Comparison of ENCODE assay signal across 14 cellular contexts in the genomic region with DNA sequence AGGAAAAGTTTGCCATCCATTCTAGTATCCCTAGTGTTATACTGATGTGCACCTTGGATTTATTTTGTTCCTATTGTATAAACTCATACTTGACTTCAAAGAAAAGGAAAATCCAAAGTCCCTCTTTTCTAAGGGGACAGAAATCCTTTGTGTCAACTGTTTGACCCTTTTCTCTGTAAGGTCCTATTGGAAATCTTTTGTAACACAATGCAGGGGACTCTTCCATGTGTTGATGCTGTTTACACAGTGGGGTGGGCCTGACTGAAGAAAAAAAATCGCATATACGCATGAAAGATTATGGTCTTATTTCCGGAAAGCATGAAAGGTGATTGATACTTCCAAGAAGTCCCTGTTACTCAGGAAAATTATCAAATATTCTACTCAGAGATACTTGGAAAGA. TPM values are rescaled to one million over a fixed set of nuclear protein-coding genes. Genes with fewer than 3 reads are reported as not detected.
DNase-seq lines count a peak whose midpoint lies in the region; ATAC-seq and TF ChIP-seq lines count a peak whose summit lies in the region.
"Had no signal": no experiment of that assay in that cellular context is flagged by ENCODE, and none has a peak within 500 bp of the region (broad histone marks: within the 10 kb centered on the region; RNA-seq: fewer than 3 reads in every experiment).

No MANE protein-coding gene starts in this region.

- no peak overlapping the region for H3K9ac ChIP-seq in SK-N-MC (ENCODE audit: insufficient read length)
- H3K9ac ChIP-seq in iPS-15b (ENCODE audit: low read depth, low read length) = no peak overlapping the region

- no peak for DNase-seq in cardiac muscle cell (ENCODE audit: low read depth in 1 of 2, low spot score in 1 of 2)
- no peak for DNase-seq in left ventricle myocardium superior
- no peak for DNase-seq in SK-N-MC (ENCODE audit: low read depth, low spot score)
- DNase-seq in sigmoid colon = no peak
- no peak for DNase-seq in GM03348 (ENCODE audit: low spot score)
- DNase-seq: activated naive CD4-positive, alpha-beta T cell treated with anti-CD3 and anti-CD28 coated beads, Interleukin-2, amount 50 U/mL, for 16 hours; NCI-H1436; PC-9; stimulated activated naive CD8-positive, alpha-beta T cell treated with anti-CD3 and anti-CD28 coated beads, Interleukin-15, Interleukin-2, amounts not matched to agents 100 U/mL and 50 U/mL, for 24 hours had no signal

- H3K27me3 ChIP-seq in cardiac muscle cell (no peaks in the 10 kb centered on the region), iPS-15b (ENCODE audit: control insufficient read depth, insufficient read depth, low read length) (no peaks in the 10 kb centered on the region), sigmoid colon (peaks cover 0 to 87% (median 34%) of the 10 kb centered on the region in 3 donors)

- TF ChIP-seq CTCF in cardiac muscle cell (IDR thresholded peaks at IDR 0.05; ENCODE audit: low read depth, low read length) (no peak), sigmoid colon (IDR thresholded peaks at IDR 0.05) (no peak)

- H3K4me3 ChIP-seq in cardiac muscle cell = peak overlapping the region; percentile 90
- peak overlapping the region; percentile 87 for H3K4me3 ChIP-seq in SK-N-MC
- H3K4me3 ChIP-seq in iPS-15b (ENCODE audit: low read depth, low read length) = peak overlapping the region; percentile 83
- peak overlapping the region in 1 of 4 donors; percentile 51 for H3K4me3 ChIP-seq in sigmoid colon
- H3K4me3 ChIP-seq: PC-9 had no signal

- intact Hi-C loops in left ventricle myocardium superior (cut with micrococcal nuclease) = no loop called here
- intact Hi-C loops in sigmoid colon (cut with DNase I) = loop anchor here (5.0 kb wide), 3 partner anchors 92 to 1118 kb away; no protein-coding TSS in a partner anchor

- no peak for TF ChIP-seq EP300 in sigmoid colon (IDR thresholded peaks at IDR 0.05)

- no peak for ATAC-seq in left ventricle myocardium superior
- ATAC-seq in GM19452 (IDR thresholded peaks at IDR 0.05; ENCODE audit: unreplicated experiment) = no peak
- no peak for ATAC-seq in GM21786 (IDR thresholded peaks at IDR 0.05; ENCODE audit: unreplicated experiment)
- ATAC-seq: left lobe of liver; stimulated activated naive CD8-positive, alpha-beta T cell treated with anti-CD3 and anti-CD28 coated beads, Interleukin-15, Interleukin-2, amounts not matched to agents 100 U/mL and 50 U/mL, for 24 hours had no signal

- H3K36me3 ChIP-seq in cardiac muscle cell = no peaks in the 10 kb centered on the region
- no peaks in the 10 kb centered on the region for H3K36me3 ChIP-seq in SK-N-MC (ENCODE audit: insufficient read depth, low read length)
- H3K36me3 ChIP-seq in iPS-15b (ENCODE audit: control insufficient read depth, insufficient read depth, low read length) = no peaks in the 10 kb centered on the region
- no peaks in the 10 kb centered on the region for H3K36me3 ChIP-seq in sigmoid colon
- H3K36me3 ChIP-seq: neutrophil had no signal

- H3K9me3 ChIP-seq in cardiac muscle cell (ENCODE audit: low read depth) (no peaks in the 10 kb centered on the region), SK-N-MC (ENCODE audit: low read depth, low read length) (no peaks in the 10 kb centered on the region), iPS-15b (ENCODE audit: control insufficient read depth, insufficient read depth, low read length) (no peaks in the 10 kb centered on the region), sigmoid colon (no peaks in the 10 kb centered on the region)
- H3K9me3 ChIP-seq: neutrophil had no signal

- H3K27ac ChIP-seq in cardiac muscle cell = peak overlapping the region; percentile 78
- H3K27ac ChIP-seq in SK-N-MC = no peak overlapping the region
- peak overlapping the region in 3 of 4 donors; percentile 65 to 72 (median 66) for H3K27ac ChIP-seq in sigmoid colon
- H3K27ac ChIP-seq: neutrophil, PC-9 had no signal

- TF ChIP-seq POLR2A in sigmoid colon (IDR thresholded peaks at IDR 0.05) = no peak

- 15 to 37% methylated on average over 3 of the region's 3 CpGs for WGBS in sigmoid colon, 2 donors

- H3K4me1 ChIP-seq in cardiac muscle cell (ENCODE audit: low read depth) (peaks cover 9% of the 10 kb centered on the region), iPS-15b (ENCODE audit: control insufficient read depth, insufficient read depth, low read length) (peaks cover 32% of the 10 kb centered on the region), sigmoid colon (peaks cover 0 to 40% (median 33%) of the 10 kb centered on the region in 4 donors)

RNA-seq across cellular contexts. Expression of a gene that starts 1.0 kb away (rescaled TPM):
- total RNA-seq in cardiac muscle cell = 414 and 618 TPM in 2 replicates
- polyA plus RNA-seq in cardiac muscle cell = 184 and 273 TPM in 2 replicates
- total RNA-seq in left ventricle myocardium superior = 16.9 TPM
- total RNA-seq in sigmoid colon = 100 to 1,000 TPM in 1 of 4 donors, 10 to 100 TPM in 3; 37.5 to 115 (median 56.5) TPM
- 1 to 10 TPM in 2 of 3 donors, under 1 TPM in 1; 0.69 to 6.2 (median 3.0) TPM for polyA plus RNA-seq in sigmoid colon
